Comparison of ENCODE assay signal across 9 cellular contexts in the genomic region with DNA sequence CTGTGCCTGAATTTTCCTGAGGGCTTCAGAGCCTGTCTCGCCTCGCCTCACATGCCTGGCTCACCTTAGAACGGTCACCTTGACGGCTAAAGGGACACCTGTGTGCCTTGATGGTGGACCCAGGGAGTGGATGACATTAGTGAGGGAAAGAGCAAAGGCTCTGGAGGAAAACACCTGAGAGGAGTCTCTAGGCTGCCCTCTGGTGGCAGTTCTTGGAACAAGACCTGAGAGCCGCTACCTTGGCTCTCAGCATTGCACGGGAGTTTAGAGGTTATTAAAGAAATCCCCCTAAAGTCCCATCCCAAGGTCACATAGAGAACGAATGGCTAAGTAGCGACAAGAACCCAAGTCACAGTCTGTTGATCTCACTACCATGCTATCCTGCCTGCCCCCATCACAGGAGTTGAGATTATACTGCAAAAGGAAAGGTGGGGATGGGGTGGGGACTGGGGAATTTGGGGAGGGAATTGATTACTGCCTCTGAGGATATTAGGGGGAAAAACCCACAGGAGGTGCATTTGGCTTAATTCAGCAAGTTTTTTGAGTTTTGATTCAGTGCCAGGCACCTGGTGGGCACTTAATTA. TPM values are rescaled to one million over a fixed set of nuclear protein-coding genes. Genes with fewer than 3 reads are reported as not detected.
A peak's percentile ranks its signal among the peaks of the same experiment; 100 is the strongest.
DNase-seq lines count a peak whose midpoint lies in the region; ATAC-seq, FAIRE-seq and TF ChIP-seq lines count a peak whose summit lies in the region.
"Had no signal": no experiment of that assay in that cellular context is flagged by ENCODE, and none has a peak within 500 bp of the region (broad histone marks: within the 10 kb centered on the region; RNA-seq: fewer than 3 reads in every experiment).

No MANE protein-coding gene starts in this region.

- H3K27ac Mint-ChIP-seq in CD4-positive, alpha-beta memory T cell: peak overlapping the region in 3 of 7 donors; percentile 7 to 52 (median 24)
- H3K27ac Mint-ChIP-seq: IgD-negative memory B cell had no signal

- peaks cover 0 to 1% (median 0%) of the 10 kb centered on the region in 8 donors for H3K9me3 Mint-ChIP-seq in CD4-positive, alpha-beta memory T cell
- H3K9me3 Mint-ChIP-seq: IgD-negative memory B cell had no signal

- no peak overlapping the region for H3K4me3 Mint-ChIP-seq in CD4-positive, alpha-beta memory T cell
- H3K4me3 Mint-ChIP-seq: IgD-negative memory B cell had no signal

- peak; percentile 40 for ATAC-seq in HG02798 (IDR thresholded peaks at IDR 0.05; ENCODE audit: poor library complexity, unreplicated experiment)
- ATAC-seq in GM21723 (IDR thresholded peaks at IDR 0.05; ENCODE audit: unreplicated experiment): no peak
- ATAC-seq in GM18868 (IDR thresholded peaks at IDR 0.05; ENCODE audit: unreplicated experiment): no peak

- H3K27ac ChIP-seq in CD4-positive, alpha-beta memory T cell (ENCODE audit: low read depth, low read length): no peak overlapping the region
- H3K27ac ChIP-seq in SJSA1 (no peak overlapping the region), left ventricle myocardium inferior (replicated peaks) (no peak overlapping the region), small intestine (ENCODE audit: low read depth in 1 of 2, low read length in 1 of 2) (no peak overlapping the region)

- CTCF ChIA-PET in CD4-positive, alpha-beta memory T cell (lab: Charles Lee; ENCODE audit: partially characterized antibody): interaction anchor here (0.6 to 7.8 kb wide), 17 partner anchors 12 to 255 kb away, joined by 3 to 56 read pairs (median 6); partner anchors contain the start of gene C6orf15

- DNase-seq in CD4-positive, alpha-beta memory T cell: peak; percentile 57 to 70 (median 62)
- DNase-seq in SJSA1 (ENCODE audit: low read depth in 1 of 2, low spot score in 2 of 2) (peak; percentile 43 to 69), left ventricle myocardium inferior (peak; percentile 51), small intestine (peak; percentile 80)
- peak; percentile 43 to 71 (median 69) for DNase-seq in activated naive CD4-positive, alpha-beta T cell (lab: John Stamatoyannopoulos, UW)

- H3K27me3 ChIP-seq in CD4-positive, alpha-beta memory T cell (ENCODE audit: insufficient read depth, low read length): no peaks in the 10 kb centered on the region
- no peaks in the 10 kb centered on the region for H3K27me3 ChIP-seq in SJSA1 (replicated peaks)
- H3K27me3 ChIP-seq in left ventricle myocardium inferior (ENCODE audit: low read depth): no peaks in the 10 kb centered on the region
- no peaks in the 10 kb centered on the region for H3K27me3 ChIP-seq in small intestine (ENCODE audit: control insufficient read depth in 2 of 2, insufficient read depth in 2 of 2, low read length in 2 of 2)

- H3K4me3 ChIP-seq in CD4-positive, alpha-beta memory T cell (ENCODE audit: low read length in 2 of 2): no peak overlapping the region
- no peak overlapping the region for H3K4me3 ChIP-seq in SJSA1
- H3K4me3 ChIP-seq in left ventricle myocardium inferior: no peak overlapping the region
- H3K4me3 ChIP-seq in small intestine (ENCODE audit: low read depth in 1 of 2, low read length in 2 of 2): no peak overlapping the region

- peaks cover 2 to 8% (median 7%) of the 10 kb centered on the region in 4 donors for H3K4me1 Mint-ChIP-seq in CD4-positive, alpha-beta memory T cell

- peaks cover 3 to 6% of the 10 kb centered on the region in 2 donors for H3K27me3 Mint-ChIP-seq in CD4-positive, alpha-beta memory T cell

- no peaks in the 10 kb centered on the region for H3K36me3 ChIP-seq in CD4-positive, alpha-beta memory T cell (ENCODE audit: insufficient read depth, low read length)
- no peaks in the 10 kb centered on the region for H3K36me3 ChIP-seq in SJSA1
- H3K36me3 ChIP-seq in left ventricle myocardium inferior: no peaks in the 10 kb centered on the region
- no peaks in the 10 kb centered on the region for H3K36me3 ChIP-seq in small intestine (ENCODE audit: control insufficient read depth in 2 of 2, insufficient read depth in 2 of 2, low read length in 2 of 2)

- no peak for FAIRE-seq in small intestine (lab: Jason Lieb, UNC)

- peaks cover 3% of the 10 kb centered on the region for H3K4me1 ChIP-seq in CD4-positive, alpha-beta memory T cell (ENCODE audit: insufficient read depth, low read length)
- H3K4me1 ChIP-seq in SJSA1 (replicated peaks) (peaks cover 29% of the 10 kb centered on the region), left ventricle myocardium inferior (peaks cover 36% of the 10 kb centered on the region), small intestine (ENCODE audit: control insufficient read depth in 2 of 2, insufficient read depth in 1 of 2, low read depth in 1 of 2, low read length in 1 of 2) (peaks cover 0 to 4% of the 10 kb centered on the region in 2 donors)

- POLR2A ChIA-PET in CD4-positive, alpha-beta memory T cell (lab: Charles Lee; ENCODE audit: partially characterized antibody): interaction anchor here (1.4 kb wide), 1 partner anchor 41 kb away, joined by 3 read pairs; no protein-coding TSS in a partner anchor

- TF ChIP-seq CTCF in left ventricle myocardium inferior (IDR thresholded peaks at IDR 0.05; ENCODE audit: borderline replicate concordance): peak; percentile 91

- no peaks in the 10 kb centered on the region for H3K9me3 ChIP-seq in CD4-positive, alpha-beta memory T cell (ENCODE audit: control insufficient read depth in 1 of 2, low read length in 2 of 2)
- H3K9me3 ChIP-seq in SJSA1 (replicated peaks): no peaks in the 10 kb centered on the region
- no peaks in the 10 kb centered on the region for H3K9me3 ChIP-seq in left ventricle myocardium inferior (replicated peaks)
- no peaks in the 10 kb centered on the region for H3K9me3 ChIP-seq in small intestine (ENCODE audit: control insufficient read depth, low read depth)

- intact Hi-C loops in CD4-positive, alpha-beta memory T cell (cut with micrococcal nuclease): loop anchor here (1.0 to 2.0 kb wide), 3 partner anchors 34 to 213 kb away; no protein-coding TSS in a partner anchor
- intact Hi-C loops in left ventricle myocardium inferior (cut with micrococcal nuclease): no loop called here

- H3K36me3 Mint-ChIP-seq in CD4-positive, alpha-beta memory T cell: no peaks in the 10 kb centered on the region

- 0 to 4% (median 3%) methylated on average over 8 of the region's 8 CpGs for WGBS in small intestine, 3 donors

RNA-seq across cellular contexts. Expression of gene CDSN, which starts 7.9 kb away (rescaled TPM):
- total RNA-seq in CD4-positive, alpha-beta memory T cell: not detected
- not detected for polyA plus RNA-seq in CD4-positive, alpha-beta memory T cell
- total RNA-seq in SJSA1 (2014; rRNA removed; shearing (Covaris generic)): not detected in 2 replicates
- not detected for total RNA-seq in left ventricle myocardium inferior
- under 1 TPM in 1 of 3 donors, not detected in 2; 0.07 TPM for polyA plus RNA-seq in small intestine
- polyA plus RNA-seq: IgD-negative memory B cell had no signal

RNA-seq across cellular contexts. Expression of gene PSORS1C2, which starts 10.7 kb away (rescaled TPM):
- not detected for total RNA-seq in CD4-positive, alpha-beta memory T cell
- polyA plus RNA-seq in CD4-positive, alpha-beta memory T cell: not detected
- total RNA-seq in SJSA1 (2014; rRNA removed; shearing (Covaris generic)): not detected in 2 replicates
- total RNA-seq in left ventricle myocardium inferior: not detected
- polyA plus RNA-seq in small intestine: not detected
- polyA plus RNA-seq: IgD-negative memory B cell had no signal

RNA-seq across cellular contexts. Expression of gene PSORS1C1, which starts 13.6 kb away (rescaled TPM):
- total RNA-seq in CD4-positive, alpha-beta memory T cell: not detected
- under 1 TPM in 1 of 2 donors, not detected in 1; 0.60 TPM for polyA plus RNA-seq in CD4-positive, alpha-beta memory T cell
- 0.39 and 0.53 TPM in 2 replicates for total RNA-seq in SJSA1 (2014; rRNA removed; shearing (Covaris generic))
- total RNA-seq in left ventricle myocardium inferior: 4.7 TPM
- 10 to 100 TPM in 2 of 3 donors, 1 to 10 TPM in 1; 7.8 to 40.5 (median 31.3) TPM for polyA plus RNA-seq in small intestine

RNA-seq across cellular contexts. Expression of gene C6orf15, which starts 15.8 kb away (rescaled TPM):
- total RNA-seq in CD4-positive, alpha-beta memory T cell: not detected
- polyA plus RNA-seq in CD4-positive, alpha-beta memory T cell: not detected
- not detected in 2 replicates for total RNA-seq in SJSA1 (2014; rRNA removed; shearing (Covaris generic))
- total RNA-seq in left ventricle myocardium inferior: not detected
- not detected for polyA plus RNA-seq in small intestine
- polyA plus RNA-seq: IgD-negative memory B cell had no signal

RNA-seq across cellular contexts. Expression of gene CCHCR1, which starts 29.4 kb away (rescaled TPM):
- 10 to 100 TPM; 29.8 to 30.5 TPM for total RNA-seq in CD4-positive, alpha-beta memory T cell
- polyA plus RNA-seq in CD4-positive, alpha-beta memory T cell: 1 to 10 TPM; 3.4 to 8.0 TPM
- total RNA-seq in SJSA1 (2014; rRNA removed; shearing (Covaris generic)): 35.1 and 39.2 TPM in 2 replicates
- 13.3 TPM for total RNA-seq in left ventricle myocardium inferior
- polyA plus RNA-seq in small intestine: 10 to 100 TPM; 13.2 to 29.0 (median 15.0) TPM
